14 cellular contexts compared by ENCODE assay signal in the genomic region with DNA sequence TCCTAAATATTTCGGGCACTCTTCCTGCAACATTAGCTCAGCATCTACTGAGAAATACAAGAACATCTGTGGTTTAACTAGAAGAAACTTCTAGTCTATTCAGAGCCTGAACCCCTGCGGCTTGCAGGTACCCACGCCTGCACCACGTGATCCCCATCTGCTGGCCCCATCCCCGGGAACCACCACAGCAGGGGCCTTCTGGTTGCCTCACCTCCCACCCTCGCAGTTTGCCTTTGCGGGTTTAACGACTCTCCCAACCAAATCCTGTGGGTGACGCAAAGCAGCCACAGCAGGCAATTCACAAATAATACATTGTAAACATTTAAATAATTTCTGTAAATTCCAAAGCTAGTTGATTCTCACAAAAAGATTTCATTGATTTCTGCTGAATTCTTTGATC.
DNase-seq lines count a peak whose midpoint lies in the region; ATAC-seq lines count a peak whose summit lies in the region.
"Had no signal": no experiment of that assay in that cellular context is flagged by ENCODE, and none has a peak within 500 bp of the region (broad histone marks: within the 10 kb centered on the region; RNA-seq: fewer than 3 reads in every experiment).

No MANE protein-coding gene starts in this region.

- no peaks in the 10 kb centered on the region for H3K9me3 ChIP-seq in effector memory CD4-positive, alpha-beta T cell (ENCODE audit: control insufficient read depth, low read length)
- H3K9me3 ChIP-seq: ovary, stomach had no signal

- peak; percentile 29 for DNase-seq in activated naive CD4-positive, alpha-beta T cell treated with Interleukin-2 at 50 U/mL for 16 hours
- DNase-seq in activated naive CD4-positive, alpha-beta T cell (lab: John Stamatoyannopoulos, UW): no peak
- DNase-seq in NCI-H526 treated with DMSO at 0.1 percent for 48 hours (lab: John Stamatoyannopoulos, UW) (peak; percentile 13), brain pericyte (ENCODE audit: low read depth, low spot score) (peak; percentile 52), hepatic stellate cell (ENCODE audit: low spot score) (no peak)
- DNase-seq in stimulated activated CD8-positive, alpha-beta memory T cell treated with anti-CD3 and anti-CD28 coated beads, Interleukin-7, amount 100 ng/mL, for 4 hours (ENCODE audit: low read depth in 2 of 2): peak; percentile 14 to 41
- DNase-seq in effector memory CD4-positive, alpha-beta T cell: no peak
- DNase-seq: effector CD4-positive, alpha-beta T cell; foreskin keratinocyte; NCI-H524 treated with DMSO at 0.1 percent for 48 hours; ovary; Right ventricle myocardium superior; stomach had no signal

- no peaks in the 10 kb centered on the region for H3K27me3 ChIP-seq in effector memory CD4-positive, alpha-beta T cell (replicated peaks; ENCODE audit: control insufficient read depth, insufficient read depth, low read length, poor library complexity, severe bottlenecking)
- H3K27me3 ChIP-seq: foreskin keratinocyte, ovary, stomach had no signal

- no peak overlapping the region for H3K27ac ChIP-seq in effector memory CD4-positive, alpha-beta T cell (ENCODE audit: insufficient read depth, low read length, poor library complexity, severe bottlenecking)
- H3K27ac ChIP-seq: foreskin keratinocyte, ovary, stomach had no signal

- H3K4me1 ChIP-seq in effector memory CD4-positive, alpha-beta T cell (ENCODE audit: control insufficient read depth, insufficient read depth, low read length, poor library complexity, severe bottlenecking): no peaks in the 10 kb centered on the region
- H3K4me1 ChIP-seq: foreskin keratinocyte, stomach had no signal

- H3K36me3 ChIP-seq in effector memory CD4-positive, alpha-beta T cell (ENCODE audit: control insufficient read depth, insufficient read depth, low read length): no peaks in the 10 kb centered on the region
- H3K36me3 ChIP-seq: ovary, stomach had no signal

- H3K4me3 ChIP-seq in effector memory CD4-positive, alpha-beta T cell (ENCODE audit: insufficient read depth, low read depth, low read length, poor library complexity, severe bottlenecking): no peak overlapping the region
- H3K4me3 ChIP-seq: ovary, stomach had no signal

- no peak for ATAC-seq in HG03280 (IDR thresholded peaks at IDR 0.05; ENCODE audit: unreplicated experiment)
- ATAC-seq: foreskin keratinocyte had no signal

Comparison
In these comparisons a context has a peak if more than half of its experiments do, and no peak if none do; other contexts are left out.
1. DNase-seq: peak in activated naive CD4-positive, alpha-beta T cell treated with Interleukin-2 at 50 U/mL for 16 hours (single experiment), NCI-H526 treated with DMSO at 0.1 percent for 48 hours (single experiment), brain pericyte (single experiment) and stimulated activated CD8-positive, alpha-beta memory T cell treated with anti-CD3 and anti-CD28 coated beads, Interleukin-7, amount 100 ng/mL, for 4 hours (2 of 2); none in activated naive CD4-positive, alpha-beta T cell (0 of 4), hepatic stellate cell (single experiment) and effector memory CD4-positive, alpha-beta T cell (0 of 3).